In the genomic region with DNA sequence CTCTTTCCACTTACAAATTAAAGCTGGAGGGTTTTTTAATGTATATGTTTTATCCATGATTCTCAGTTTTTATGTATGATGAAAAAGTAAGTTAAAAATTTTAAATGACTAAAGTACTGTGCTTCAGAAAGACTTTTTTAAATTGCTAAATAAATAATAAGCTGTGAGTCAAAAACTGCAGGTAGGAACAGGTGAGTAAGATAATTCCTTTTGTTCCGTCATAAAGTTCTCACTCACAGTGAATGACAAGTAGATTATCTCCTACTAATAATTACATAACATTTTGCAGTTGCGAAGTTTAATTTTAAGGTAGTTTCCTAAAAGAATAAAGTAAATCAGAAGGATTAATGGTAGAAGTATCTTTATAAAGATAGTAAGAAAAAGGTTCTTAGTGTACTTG, we compare ENCODE assay signal across 18 cellular contexts.
"Had no signal": no experiment of that assay in that cellular context is flagged by ENCODE, and none has a peak within 500 bp of the region (broad histone marks: within the 10 kb centered on the region; RNA-seq: fewer than 3 reads in every experiment).

No MANE protein-coding gene starts in this region.

- H3K36me3 Mint-ChIP-seq: memory B cell had no signal

- H3K4me3 Mint-ChIP-seq: memory B cell; nephron progenitor cell; stimulated activated naive B cell treated with anti-CD40 and anti-IgM and Interleukin-4, amounts not matched to agents 10 μg/mL and 1 μg/mL and 100 μg/mL, for 72 hours had no signal

- H3K27me3 ChIP-seq: cardiac muscle cell, esophagus squamous epithelium, right atrium auricular region, transverse colon had no signal

- H3K9me3 ChIP-seq: esophagus squamous epithelium, left ventricle myocardium inferior, right atrium auricular region, transverse colon had no signal

- H3K4me3 ChIP-seq: cardiac muscle cell, esophagus squamous epithelium, left ventricle myocardium inferior, right atrium auricular region, transverse colon had no signal

- H3K4me1 Mint-ChIP-seq: memory B cell; stimulated activated naive B cell treated with anti-CD40 and anti-IgM and Interleukin-4, amounts not matched to agents 10 μg/mL and 1 μg/mL and 100 μg/mL, for 72 hours had no signal

- H3K27ac ChIP-seq: cardiac muscle cell, left ventricle myocardium inferior, right atrium auricular region, transverse colon had no signal

- DNase-seq: activated CD4-positive, CD25-positive, alpha-beta regulatory T cell treated with anti-CD3 and anti-CD28 coated beads, Interleukin-2, amount 50 U/mL, for 72 hours; activated gamma-delta T cell; esophagus squamous epithelium; glutamatergic neuron; hypothalamus; left ventricle myocardium inferior; nephron progenitor cell; occipital lobe; stimulated activated CD4-positive, alpha-beta T cell treated with anti-CD3 and anti-CD28 coated beads, Interleukin-2, amount 100 ng/mL, for 48 hours; stimulated activated naive B cell treated with anti-CD40 and anti-IgM and Interleukin-4, amounts not matched to agents 10 μg/mL and 1 μg/mL and 100 μg/mL, for 72 hours; substantia nigra; T1000; transverse colon had no signal

- H3K4me1 ChIP-seq: transverse colon had no signal

- H3K9me3 Mint-ChIP-seq: memory B cell; nephron progenitor cell; stimulated activated naive B cell treated with anti-CD40 and anti-IgM and Interleukin-4, amounts not matched to agents 10 μg/mL and 1 μg/mL and 100 μg/mL, for 72 hours had no signal

- H3K36me3 ChIP-seq: cardiac muscle cell, left ventricle myocardium inferior, right atrium auricular region, transverse colon had no signal

- ATAC-seq: stimulated activated naive B cell treated with anti-CD40 and anti-IgM and Interleukin-4, amounts not matched to agents 10 μg/mL and 1 μg/mL and 100 μg/mL, for 72 hours had no signal

- H3K27ac Mint-ChIP-seq: memory B cell; nephron progenitor cell; stimulated activated naive B cell treated with anti-CD40 and anti-IgM and Interleukin-4, amounts not matched to agents 10 μg/mL and 1 μg/mL and 100 μg/mL, for 72 hours had no signal

- FAIRE-seq: astrocyte, endometrium had no signal
